ENCODE assay signal across 1 cellular context in the genomic region with DNA sequence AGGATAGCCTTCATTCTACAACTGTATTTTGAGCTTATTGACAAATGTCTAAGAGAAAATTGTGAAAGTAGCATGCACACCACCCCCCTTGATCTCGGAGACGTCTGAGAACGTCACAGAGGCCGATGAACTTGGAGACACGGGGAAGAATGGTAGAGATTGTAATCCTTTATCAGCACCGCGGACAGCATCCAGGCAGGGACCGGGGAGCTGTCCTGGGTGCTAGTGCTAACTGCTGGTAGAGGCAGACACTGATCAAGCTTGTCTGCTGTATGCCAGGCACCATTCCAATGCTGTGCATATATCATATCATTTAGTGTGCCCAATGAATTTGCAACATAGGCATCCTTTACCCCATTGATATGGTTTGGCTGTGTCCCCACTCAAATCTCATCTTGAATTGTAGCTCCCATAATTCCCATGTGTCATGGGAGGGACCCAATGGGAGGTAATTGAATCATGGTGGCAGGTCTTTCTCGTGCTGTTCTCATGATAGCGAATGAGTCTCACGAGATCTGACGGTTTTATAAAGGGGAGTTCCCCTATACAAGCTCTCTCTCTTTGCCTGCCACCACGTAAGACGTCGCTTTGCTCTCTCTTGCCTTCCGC.
TF ChIP-seq lines count a peak whose summit lies in the region.

No MANE protein-coding gene starts in this region.

TF ChIP-seq in K562, 482 proteins besides CTCF, POLR2A, EP300 and RAD21 (continued from another document and continues in another):
- TF ChIP-seq, protein P1, sequence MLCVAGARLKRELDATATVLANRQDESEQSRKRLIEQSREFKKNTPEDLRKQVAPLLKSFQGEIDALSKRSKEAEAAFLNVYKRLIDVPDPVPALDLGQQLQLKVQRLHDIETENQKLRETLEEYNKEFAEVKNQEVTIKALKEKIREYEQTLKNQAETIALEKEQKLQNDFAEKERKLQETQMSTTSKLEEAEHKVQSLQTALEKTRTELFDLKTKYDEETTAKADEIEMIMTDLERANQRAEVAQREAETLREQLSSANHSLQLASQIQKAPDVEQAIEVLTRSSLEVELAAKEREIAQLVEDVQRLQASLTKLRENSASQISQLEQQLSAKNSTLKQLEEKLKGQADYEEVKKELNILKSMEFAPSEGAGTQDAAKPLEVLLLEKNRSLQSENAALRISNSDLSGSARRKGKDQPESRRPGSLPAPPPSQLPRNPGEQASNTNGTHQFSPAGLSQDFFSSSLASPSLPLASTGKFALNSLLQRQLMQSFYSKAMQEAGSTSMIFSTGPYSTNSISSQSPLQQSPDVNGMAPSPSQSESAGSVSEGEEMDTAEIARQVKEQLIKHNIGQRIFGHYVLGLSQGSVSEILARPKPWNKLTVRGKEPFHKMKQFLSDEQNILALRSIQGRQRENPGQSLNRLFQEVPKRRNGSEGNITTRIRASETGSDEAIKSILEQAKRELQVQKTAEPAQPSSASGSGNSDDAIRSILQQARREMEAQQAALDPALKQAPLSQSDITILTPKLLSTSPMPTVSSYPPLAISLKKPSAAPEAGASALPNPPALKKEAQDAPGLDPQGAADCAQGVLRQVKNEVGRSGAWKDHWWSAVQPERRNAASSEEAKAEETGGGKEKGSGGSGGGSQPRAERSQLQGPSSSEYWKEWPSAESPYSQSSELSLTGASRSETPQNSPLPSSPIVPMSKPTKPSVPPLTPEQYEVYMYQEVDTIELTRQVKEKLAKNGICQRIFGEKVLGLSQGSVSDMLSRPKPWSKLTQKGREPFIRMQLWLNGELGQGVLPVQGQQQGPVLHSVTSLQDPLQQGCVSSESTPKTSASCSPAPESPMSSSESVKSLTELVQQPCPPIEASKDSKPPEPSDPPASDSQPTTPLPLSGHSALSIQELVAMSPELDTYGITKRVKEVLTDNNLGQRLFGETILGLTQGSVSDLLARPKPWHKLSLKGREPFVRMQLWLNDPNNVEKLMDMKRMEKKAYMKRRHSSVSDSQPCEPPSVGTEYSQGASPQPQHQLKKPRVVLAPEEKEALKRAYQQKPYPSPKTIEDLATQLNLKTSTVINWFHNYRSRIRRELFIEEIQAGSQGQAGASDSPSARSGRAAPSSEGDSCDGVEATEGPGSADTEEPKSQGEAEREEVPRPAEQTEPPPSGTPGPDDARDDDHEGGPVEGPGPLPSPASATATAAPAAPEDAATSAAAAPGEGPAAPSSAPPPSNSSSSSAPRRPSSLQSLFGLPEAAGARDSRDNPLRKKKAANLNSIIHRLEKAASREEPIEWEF (CRISPR knock-in tag; IDR thresholded peaks at IDR 0.05), result 0 out of 2 replicates have a peak, but pooled peaks have one; percentile 65
- 0 out of 2 replicates have a peak, but pooled peaks have one; percentile 51 for TF ChIP-seq PTTG1 (tag; IDR thresholded peaks at IDR 0.05; ENCODE audit: low read depth)
- no peak for TF ChIP-seq ZFP36 (IDR thresholded peaks at IDR 0.05; ENCODE audit: low read depth, low read length, partially characterized antibody)
- TF ChIP-seq ELF2 (CRISPR knock-in tag; IDR thresholded peaks at IDR 0.05), result no peak
- TF ChIP-seq KLF16 (IDR thresholded peaks at IDR 0.05), result no peak
- TF ChIP-seq CTBP1 (IDR thresholded peaks at IDR 0.05; ENCODE audit: borderline replicate concordance), result no peak
- no peak for TF ChIP-seq ETS2 (tag; IDR thresholded peaks at IDR 0.05; ENCODE audit: borderline replicate concordance, poor library complexity, severe bottlenecking)
- no peak for TF ChIP-seq PPARD (CRISPR knock-in tag; IDR thresholded peaks at IDR 0.05)
- TF ChIP-seq, protein P2, sequence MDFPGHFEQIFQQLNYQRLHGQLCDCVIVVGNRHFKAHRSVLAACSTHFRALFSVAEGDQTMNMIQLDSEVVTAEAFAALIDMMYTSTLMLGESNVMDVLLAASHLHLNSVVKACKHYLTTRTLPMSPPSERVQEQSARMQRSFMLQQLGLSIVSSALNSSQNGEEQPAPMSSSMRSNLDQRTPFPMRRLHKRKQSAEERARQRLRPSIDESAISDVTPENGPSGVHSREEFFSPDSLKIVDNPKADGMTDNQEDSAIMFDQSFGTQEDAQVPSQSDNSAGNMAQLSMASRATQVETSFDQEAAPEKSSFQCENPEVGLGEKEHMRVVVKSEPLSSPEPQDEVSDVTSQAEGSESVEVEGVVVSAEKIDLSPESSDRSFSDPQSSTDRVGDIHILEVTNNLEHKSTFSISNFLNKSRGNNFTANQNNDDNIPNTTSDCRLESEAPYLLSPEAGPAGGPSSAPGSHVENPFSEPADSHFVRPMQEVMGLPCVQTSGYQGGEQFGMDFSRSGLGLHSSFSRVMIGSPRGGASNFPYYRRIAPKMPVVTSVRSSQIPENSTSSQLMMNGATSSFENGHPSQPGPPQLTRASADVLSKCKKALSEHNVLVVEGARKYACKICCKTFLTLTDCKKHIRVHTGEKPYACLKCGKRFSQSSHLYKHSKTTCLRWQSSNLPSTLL (IDR thresholded peaks at IDR 0.05), result no peak
- TF ChIP-seq PKNOX1 (IDR thresholded peaks at IDR 0.05), result no peak
- TF ChIP-seq CEBPG (CRISPR knock-in tag; IDR thresholded peaks at IDR 0.05), result peak; percentile 76
- no peak for TF ChIP-seq CEBPG (tag; conservative IDR thresholded peaks at IDR 0.05 in 1 of 2, IDR thresholded peaks at IDR 0.05 in 1 of 2)
- no peak for TF ChIP-seq RBM15 (IDR thresholded peaks at IDR 0.05; ENCODE audit: insufficient read depth, low read length)
- peak; percentile 93 for TF ChIP-seq ETV5 (CRISPR knock-in tag; IDR thresholded peaks at IDR 0.05; ENCODE audit: low read depth)
- 0 out of 2 replicates have a peak, but pooled peaks have one; percentile 19 for TF ChIP-seq ZNF347 (CRISPR knock-in tag; IDR thresholded peaks at IDR 0.05; ENCODE audit: low read depth)
- TF ChIP-seq NR2C1 (IDR thresholded peaks at IDR 0.05), result no peak
- peak; percentile 77 for TF ChIP-seq NR2C1 (tag; IDR thresholded peaks at IDR 0.05)
- TF ChIP-seq ZNF696 (CRISPR knock-in tag; conservative IDR thresholded peaks at IDR 0.05), result no peak
- TF ChIP-seq SMARCA4 (IDR thresholded peaks at IDR 0.05), result no peak
- TF ChIP-seq, protein P3, sequence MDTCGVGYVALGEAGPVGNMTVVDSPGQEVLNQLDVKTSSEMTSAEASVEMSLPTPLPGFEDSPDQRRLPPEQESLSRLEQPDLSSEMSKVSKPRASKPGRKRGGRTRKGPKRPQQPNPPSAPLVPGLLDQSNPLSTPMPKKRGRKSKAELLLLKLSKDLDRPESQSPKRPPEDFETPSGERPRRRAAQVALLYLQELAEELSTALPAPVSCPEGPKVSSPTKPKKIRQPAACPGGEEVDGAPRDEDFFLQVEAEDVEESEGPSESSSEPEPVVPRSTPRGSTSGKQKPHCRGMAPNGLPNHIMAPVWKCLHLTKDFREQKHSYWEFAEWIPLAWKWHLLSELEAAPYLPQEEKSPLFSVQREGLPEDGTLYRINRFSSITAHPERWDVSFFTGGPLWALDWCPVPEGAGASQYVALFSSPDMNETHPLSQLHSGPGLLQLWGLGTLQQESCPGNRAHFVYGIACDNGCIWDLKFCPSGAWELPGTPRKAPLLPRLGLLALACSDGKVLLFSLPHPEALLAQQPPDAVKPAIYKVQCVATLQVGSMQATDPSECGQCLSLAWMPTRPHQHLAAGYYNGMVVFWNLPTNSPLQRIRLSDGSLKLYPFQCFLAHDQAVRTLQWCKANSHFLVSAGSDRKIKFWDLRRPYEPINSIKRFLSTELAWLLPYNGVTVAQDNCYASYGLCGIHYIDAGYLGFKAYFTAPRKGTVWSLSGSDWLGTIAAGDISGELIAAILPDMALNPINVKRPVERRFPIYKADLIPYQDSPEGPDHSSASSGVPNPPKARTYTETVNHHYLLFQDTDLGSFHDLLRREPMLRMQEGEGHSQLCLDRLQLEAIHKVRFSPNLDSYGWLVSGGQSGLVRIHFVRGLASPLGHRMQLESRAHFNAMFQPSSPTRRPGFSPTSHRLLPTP (IDR thresholded peaks at IDR 0.05; ENCODE audit: borderline replicate concordance, extremely low read depth, insufficient read length), result no peak
- TF ChIP-seq, protein P4, sequence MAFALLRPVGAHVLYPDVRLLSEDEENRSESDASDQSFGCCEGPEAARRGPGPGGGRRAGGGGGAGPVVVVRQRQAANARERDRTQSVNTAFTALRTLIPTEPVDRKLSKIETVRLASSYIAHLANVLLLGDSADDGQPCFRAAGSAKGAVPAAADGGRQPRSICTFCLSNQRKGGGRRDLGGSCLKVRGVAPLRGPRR (CRISPR knock-in tag; IDR thresholded peaks at IDR 0.05), result 0 out of 2 replicates have a peak, but pooled peaks have one; percentile 42
- no peak for TF ChIP-seq RNF2 (IDR thresholded peaks at IDR 0.05)
- TF ChIP-seq ZNF589 (CRISPR knock-in tag; IDR thresholded peaks at IDR 0.05; ENCODE audit: low read depth), result peak; percentile 95
- TF ChIP-seq EP400 (IDR thresholded peaks at IDR 0.05), result no peak
- no peak for TF ChIP-seq NCOR1 (IDR thresholded peaks at IDR 0.05)
- no peak for TF ChIP-seq TCF7 (IDR thresholded peaks at IDR 0.05; ENCODE audit: borderline replicate concordance)
- TF ChIP-seq ZNF586 (CRISPR knock-in tag; conservative IDR thresholded peaks at IDR 0.05), result no peak
- TF ChIP-seq STAT6 (CRISPR knock-in tag; IDR thresholded peaks at IDR 0.05), result no peak
- TF ChIP-seq NFATC3 (IDR thresholded peaks at IDR 0.05), result no peak
- TF ChIP-seq BRF1 (IDR thresholded peaks at IDR 0.05; ENCODE audit: borderline replicate concordance, extremely low read depth, insufficient read length), result no peak
- TF ChIP-seq, protein P5, sequence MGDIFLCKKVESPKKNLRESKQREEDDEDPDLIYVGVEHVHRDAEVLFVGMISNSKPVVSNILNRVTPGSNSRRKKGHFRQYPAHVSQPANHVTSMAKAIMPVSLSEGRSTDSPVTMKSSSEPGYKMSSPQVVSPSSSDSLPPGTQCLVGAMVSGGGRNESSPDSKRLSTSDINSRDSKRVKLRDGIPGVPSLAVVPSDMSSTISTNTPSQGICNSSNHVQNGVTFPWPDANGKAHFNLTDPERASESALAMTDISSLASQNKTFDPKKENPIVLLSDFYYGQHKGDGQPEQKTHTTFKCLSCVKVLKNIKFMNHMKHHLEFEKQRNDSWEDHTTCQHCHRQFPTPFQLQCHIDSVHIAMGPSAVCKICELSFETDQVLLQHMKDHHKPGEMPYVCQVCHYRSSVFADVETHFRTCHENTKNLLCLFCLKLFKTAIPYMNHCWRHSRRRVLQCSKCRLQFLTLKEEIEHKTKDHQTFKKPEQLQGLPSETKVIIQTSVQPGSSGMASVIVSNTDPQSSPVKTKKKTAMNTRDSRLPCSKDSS (IDR thresholded peaks at IDR 0.05; ENCODE audit: low read depth, partially characterized antibody), result no peak
- no peak for TF ChIP-seq ZBTB2 (IDR thresholded peaks at IDR 0.05)
- no peak for TF ChIP-seq HMG20A (CRISPR knock-in tag; conservative IDR thresholded peaks at IDR 0.05)
- TF ChIP-seq GABPB1 (CRISPR knock-in tag; IDR thresholded peaks at IDR 0.05), result peak; percentile 92
- no peak for TF ChIP-seq SMAD1 (IDR thresholded peaks at IDR 0.05; ENCODE audit: low read depth, low read length, partially characterized antibody)
- peak in 1 of 2 experiments; percentile 86; a peak in 2 of 4 replicates for TF ChIP-seq HDAC1 (IDR thresholded peaks at IDR 0.05)
